34 cellular contexts compared by ENCODE assay signal in the genomic region with DNA sequence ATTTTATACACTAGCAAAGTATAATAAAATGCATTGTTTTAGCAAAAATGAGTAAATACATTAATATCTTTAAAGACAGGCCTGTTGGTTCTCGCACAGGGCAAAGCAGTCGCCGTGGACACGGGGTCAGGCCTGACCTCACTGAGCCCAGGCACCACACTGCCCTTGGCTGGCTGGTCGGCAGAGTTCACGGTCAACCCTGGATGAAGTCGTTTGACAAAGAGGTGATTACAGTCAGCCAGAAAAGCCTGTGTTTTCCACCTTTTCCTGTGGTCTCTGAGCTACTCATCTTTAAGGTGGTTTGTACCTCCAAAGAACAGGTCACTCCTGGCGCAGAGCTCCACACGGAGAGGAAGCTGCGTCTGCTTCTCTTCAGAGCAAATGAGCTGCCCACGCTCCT.
A peak's percentile ranks its signal among the peaks of the same experiment; 100 is the strongest.
DNase-seq lines count a peak whose midpoint lies in the region; ATAC-seq and TF ChIP-seq lines count a peak whose summit lies in the region.
"Had no signal": no experiment of that assay in that cellular context is flagged by ENCODE, and none has a peak within 500 bp of the region (broad histone marks: within the 10 kb centered on the region; RNA-seq: fewer than 3 reads in every experiment).

No MANE protein-coding gene starts in this region.

- no peak for TF ChIP-seq EP300 in suprapubic skin (IDR thresholded peaks at IDR 0.05)

- H3K36me3 ChIP-seq in Peyer's patch (no peaks in the 10 kb centered on the region), suprapubic skin (no peaks in the 10 kb centered on the region)
- H3K36me3 ChIP-seq: esophagus squamous epithelium, SJCRH30, transverse colon had no signal

- H3K27me3 Mint-ChIP-seq in activated CD8-positive, alpha-beta memory T cell treated with anti-CD3 and anti-CD28 coated beads, Interleukin-2, amount 10 ng/mL, durations not matched to agents 7 days and 5 days: peaks cover 13% of the 10 kb centered on the region
- peaks cover 8 to 44% of the 10 kb centered on the region in 2 donors for H3K27me3 Mint-ChIP-seq in effector memory CD8-positive, alpha-beta T cell
- H3K27me3 Mint-ChIP-seq: activated CD8-positive, alpha-beta T cell treated with anti-CD3 and anti-CD28 coated beads for 36 hours had no signal

- no peak overlapping the region for H3K4me3 Mint-ChIP-seq in activated CD8-positive, alpha-beta memory T cell treated with anti-CD3 and anti-CD28 coated beads, Interleukin-2, amount 10 ng/mL, durations not matched to agents 7 days and 5 days
- H3K4me3 Mint-ChIP-seq in effector memory CD8-positive, alpha-beta T cell: no peak overlapping the region
- H3K4me3 Mint-ChIP-seq: activated CD8-positive, alpha-beta T cell treated with anti-CD3 and anti-CD28 coated beads for 36 hours; activated naive CD8-positive, alpha-beta T cell treated with anti-CD3 and anti-CD28 coated beads, Interleukin-2, amount 50 U/mL, for 24 hours; HFFc6; naive thymus-derived CD8-positive, alpha-beta T cell had no signal

- H3K4me3 ChIP-seq in Peyer's patch: no peak overlapping the region
- H3K4me3 ChIP-seq in suprapubic skin: no peak overlapping the region
- H3K4me3 ChIP-seq: esophagus squamous epithelium, K562, lung, SJCRH30, smooth muscle cell, transverse colon had no signal

- peak; percentile 11 for DNase-seq in activated CD8-positive, alpha-beta memory T cell treated with anti-CD3 and anti-CD28 coated beads, Interleukin-2, amount 10 ng/mL, durations not matched to agents 7 days and 5 days
- DNase-seq in activated CD8-positive, alpha-beta memory T cell treated with anti-CD3 and anti-CD28 coated beads, Interleukin-2, amount 50 U/mL, for 4 hours: no peak
- DNase-seq in Peyer's patch (peak in 2 of 3 donors; percentile 10 to 11), mesenteric fat pad (ENCODE audit: low spot score) (peak; percentile 57), suprapubic skin (ENCODE audit: low spot score in 2 of 2) (peak; percentile 6 to 53)
- no peak for DNase-seq in effector memory CD8-positive, alpha-beta T cell
- DNase-seq: 8988T; activated CD4-positive, alpha-beta T cell treated with anti-CD3 and anti-CD28 coated beads for 1 hour; activated CD8-positive, alpha-beta T cell treated with anti-CD3 and anti-CD28 coated beads for 36 hours; activated gamma-delta T cell treated with Interleukin-2 at 50 U/mL for 16 hours; activated naive CD8-positive, alpha-beta T cell treated with anti-CD3 and anti-CD28 coated beads, Interleukin-2, amount 50 U/mL, for 24 hours; caudate nucleus; DMS79; esophagus squamous epithelium; foreskin keratinocyte; GF-D8; GOT3; HFFc6; NCI-H1048; NCI-H446 treated with DMSO at 0.1 percent for 48 hours; NCI-H82; occipital lobe; SJCRH30; stimulated activated CD4-positive, alpha-beta T cell treated with anti-CD3 and anti-CD28 coated beads, Interleukin-1b, Interleukin-23, amount 100 ng/mL, for 48 hours; SW 1271 had no signal

- peaks cover 3% of the 10 kb centered on the region for H3K36me3 Mint-ChIP-seq in activated CD8-positive, alpha-beta memory T cell treated with anti-CD3 and anti-CD28 coated beads, Interleukin-2, amount 10 ng/mL, durations not matched to agents 7 days and 5 days
- H3K36me3 Mint-ChIP-seq in effector memory CD8-positive, alpha-beta T cell (ENCODE audit: insufficient read depth): no peaks in the 10 kb centered on the region

- H3K4me1 Mint-ChIP-seq in activated CD8-positive, alpha-beta memory T cell treated with anti-CD3 and anti-CD28 coated beads, Interleukin-2, amount 10 ng/mL, durations not matched to agents 7 days and 5 days: peaks cover 4% of the 10 kb centered on the region
- peaks cover 0 to 4% of the 10 kb centered on the region in 2 donors for H3K4me1 Mint-ChIP-seq in effector memory CD8-positive, alpha-beta T cell (ENCODE audit: low read depth in 2 of 2)

- ATAC-seq in activated CD8-positive, alpha-beta memory T cell treated with anti-CD3 and anti-CD28 coated beads, Interleukin-2, amount 10 ng/mL, durations not matched to agents 7 days and 5 days: no peak
- ATAC-seq in HG02571 (IDR thresholded peaks at IDR 0.05; ENCODE audit: unreplicated experiment) (no peak), GM18907 (IDR thresholded peaks at IDR 0.05; ENCODE audit: unreplicated experiment) (no peak)
- ATAC-seq in effector memory CD8-positive, alpha-beta T cell (replicated peaks): no peak
- ATAC-seq: activated CD8-positive, alpha-beta T cell treated with anti-CD3 and anti-CD28 coated beads for 36 hours; activated naive CD8-positive, alpha-beta T cell treated with anti-CD3 and anti-CD28 coated beads, Interleukin-2, amount 50 U/mL, for 24 hours; foreskin keratinocyte; K562; naive thymus-derived CD8-positive, alpha-beta T cell had no signal

- no peaks in the 10 kb centered on the region for H3K4me1 ChIP-seq in Peyer's patch
- no peaks in the 10 kb centered on the region for H3K4me1 ChIP-seq in suprapubic skin
- H3K4me1 ChIP-seq: Caco-2, foreskin keratinocyte, SJCRH30 had no signal

- 88% methylated on average over 11 of the region's 11 CpGs for WGBS in suprapubic skin

- TF ChIP-seq POLR2A in Peyer's patch (IDR thresholded peaks at IDR 0.05) (no peak), suprapubic skin (IDR thresholded peaks at IDR 0.05) (no peak)

- H3K27me3 ChIP-seq in Peyer's patch (no peaks in the 10 kb centered on the region), suprapubic skin (peaks cover 14% of the 10 kb centered on the region)
- H3K27me3 ChIP-seq: foreskin keratinocyte, transverse colon had no signal

- H3K27ac Mint-ChIP-seq in activated CD8-positive, alpha-beta memory T cell treated with anti-CD3 and anti-CD28 coated beads, Interleukin-2, amount 10 ng/mL, durations not matched to agents 7 days and 5 days: no peak overlapping the region
- no peak overlapping the region for H3K27ac Mint-ChIP-seq in effector memory CD8-positive, alpha-beta T cell
- H3K27ac Mint-ChIP-seq: activated CD8-positive, alpha-beta T cell treated with anti-CD3 and anti-CD28 coated beads for 36 hours; activated naive CD8-positive, alpha-beta T cell treated with anti-CD3 and anti-CD28 coated beads, Interleukin-2, amount 50 U/mL, for 24 hours; HFFc6; naive thymus-derived CD8-positive, alpha-beta T cell had no signal

- peaks cover 2% of the 10 kb centered on the region for H3K9me3 Mint-ChIP-seq in activated CD8-positive, alpha-beta memory T cell treated with anti-CD3 and anti-CD28 coated beads, Interleukin-2, amount 10 ng/mL, durations not matched to agents 7 days and 5 days (ENCODE audit: low read depth)
- no peaks in the 10 kb centered on the region for H3K9me3 Mint-ChIP-seq in effector memory CD8-positive, alpha-beta T cell
- H3K9me3 Mint-ChIP-seq: activated naive CD8-positive, alpha-beta T cell treated with anti-CD3 and anti-CD28 coated beads, Interleukin-2, amount 50 U/mL, for 24 hours had no signal

- H3K27ac ChIP-seq in Peyer's patch (no peak overlapping the region), suprapubic skin (no peak overlapping the region)
- H3K27ac ChIP-seq: C4-2B, esophagus squamous epithelium, foreskin keratinocyte, SJCRH30, transverse colon had no signal

- CTCF ChIA-PET in activated CD8-positive, alpha-beta memory T cell treated with anti-CD3 and anti-CD28 coated beads, Interleukin-2, amount 10 ng/mL, durations not matched to agents 7 days and 5 days (lab: Charles Lee): no interaction called here

- H3K9me3 ChIP-seq in Peyer's patch (no peaks in the 10 kb centered on the region), suprapubic skin (no peaks in the 10 kb centered on the region)
- H3K9me3 ChIP-seq: Caco-2, esophagus squamous epithelium, SJCRH30, transverse colon had no signal

- TF ChIP-seq CTCF in Peyer's patch (IDR thresholded peaks at IDR 0.05): no peak
- no peak for TF ChIP-seq CTCF in suprapubic skin (IDR thresholded peaks at IDR 0.05)

Comparison
In these comparisons a context has a peak if more than half of its experiments do, and no peak if none do; other contexts are left out.
1. DNase-seq: peak in activated CD8-positive, alpha-beta memory T cell treated with anti-CD3 and anti-CD28 coated beads, Interleukin-2, amount 10 ng/mL, durations not matched to agents 7 days and 5 days (single experiment), Peyer's patch (2 of 3), mesenteric fat pad (single experiment) and suprapubic skin (2 of 2); none in activated CD8-positive, alpha-beta memory T cell treated with anti-CD3 and anti-CD28 coated beads, Interleukin-2, amount 50 U/mL, for 4 hours (single experiment) and effector memory CD8-positive, alpha-beta T cell (0 of 3).